In the genomic region with DNA sequence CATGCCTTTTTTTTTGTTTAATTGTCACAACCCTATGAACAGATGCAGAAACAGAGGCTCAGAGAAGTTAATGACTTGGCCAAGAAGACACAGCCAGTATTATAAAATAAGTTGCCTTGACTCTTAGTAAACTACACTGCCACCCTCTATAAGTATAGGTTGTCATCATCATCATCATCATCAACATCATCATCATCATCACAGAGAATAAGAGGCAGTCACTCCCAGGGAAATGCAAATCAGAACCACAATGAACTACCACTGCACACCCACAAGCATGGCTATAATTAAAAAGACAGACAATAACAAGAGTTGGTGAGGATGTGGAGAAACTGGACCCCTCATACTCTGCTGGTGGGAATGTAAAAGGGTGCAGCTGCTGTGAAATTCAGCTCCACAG, we compare ENCODE assay signal across 21 cellular contexts.
"Had no signal": no experiment of that assay in that cellular context is flagged by ENCODE, and none has a peak within 500 bp of the region (broad histone marks: within the 10 kb centered on the region; RNA-seq: fewer than 3 reads in every experiment).

No MANE protein-coding gene starts in this region.

- H3K27me3 ChIP-seq: left lung, testis, upper lobe of left lung had no signal

- H3K36me3 Mint-ChIP-seq: naive B cell, T-cell had no signal

- H3K27me3 Mint-ChIP-seq: activated CD8-positive, alpha-beta memory T cell treated with anti-CD3 and anti-CD28 coated beads, Interleukin-2, amount 10 ng/mL, durations not matched to agents 7 days and 5 days; naive B cell; T-cell had no signal

- H3K36me3 ChIP-seq: left lung, neutrophil, upper lobe of left lung, WERI-Rb-1 had no signal

- H3K27ac Mint-ChIP-seq: activated CD8-positive, alpha-beta memory T cell treated with anti-CD3 and anti-CD28 coated beads, Interleukin-2, amount 10 ng/mL, durations not matched to agents 7 days and 5 days; naive B cell had no signal

- ATAC-seq: activated CD8-positive, alpha-beta memory T cell treated with anti-CD3 and anti-CD28 coated beads, Interleukin-2, amount 10 ng/mL, durations not matched to agents 7 days and 5 days; activated T-cell treated with anti-CD3 and anti-CD28 coated beads, Interleukin-2, amount 50 U/mL, for 4 hours; left lung; T-cell had no signal

- DNase-seq: activated CD8-positive, alpha-beta memory T cell treated with anti-CD3 and anti-CD28 coated beads, Interleukin-2, amount 10 ng/mL, durations not matched to agents 7 days and 5 days; activated naive CD4-positive, alpha-beta T cell treated with anti-CD3 and anti-CD28 coated beads, Interleukin-2, amount 50 U/mL, for 16 hours; activated T-cell treated with anti-CD3 and anti-CD28 coated beads, Interleukin-2, amount 50 U/mL, for 4 hours; anterior cingulate cortex; cerebellar nuclear complex; effector memory CD4-positive, alpha-beta T cell; foreskin fibroblast; hippocampal formation; left lung; mammary epithelial cell; naive B cell; Right ventricle myocardium superior; stimulated activated CD4-positive, alpha-beta T cell treated with anti-CD3 and anti-CD28 coated beads, Interleukin-4, amount 100 ng/mL, for 24 hours; stimulated activated naive CD4-positive, alpha-beta T cell treated with Interleukin-2 at 50 U/mL for 16 hours; T-cell; testis; upper lobe of left lung; WERI-Rb-1 had no signal

- H3K9me3 Mint-ChIP-seq: activated T-cell treated with anti-CD3 and anti-CD28 coated beads, Interleukin-2, amount 50 U/mL, for 4 hours; T-cell had no signal

- H3K4me3 ChIP-seq: left lung, SK-N-MC, testis, upper lobe of left lung had no signal

- H3K4me1 ChIP-seq: parathyroid adenoma had no signal

- H3K27ac ChIP-seq: left lung, neutrophil, parathyroid adenoma, SK-N-MC, testis, upper lobe of left lung, WERI-Rb-1 had no signal

- H3K9me3 ChIP-seq: left lung, neutrophil, testis, upper lobe of left lung had no signal
